ENCODE assay signal across 22 cellular contexts in genomic region chr9:89917861-89918260, GRCh38.
"Had no signal": no experiment of that assay in that cellular context is flagged by ENCODE, and none has a peak within 500 bp of the region (broad histone marks: within the 10 kb centered on the region; RNA-seq: fewer than 3 reads in every experiment).

No MANE protein-coding gene starts in this region.

- H3K36me3 ChIP-seq: adrenal gland had no signal

- H3K9me3 ChIP-seq: adrenal gland, body of pancreas had no signal

- DNase-seq: activated CD4-positive, alpha-beta memory T cell treated with anti-CD3 and anti-CD28 coated beads for 36 hours; activated CD4-positive, alpha-beta T cell treated with anti-CD3 and anti-CD28 coated beads for 36 hours; activated CD4-positive, alpha-beta T cell treated with anti-CD3 and anti-CD28 coated beads, Interleukin-2, amount 10 ng/mL, durations not matched to agents 24 days and 14 days; activated CD4-positive, CD25-positive, alpha-beta regulatory T cell; activated CD4-positive, CD25-positive, alpha-beta regulatory T cell treated with anti-CD3 and anti-CD28 coated beads, Interleukin-2, amount 50 U/mL, for 72 hours; activated CD8-positive, alpha-beta T cell treated with anti-CD3 and anti-CD28 coated beads, Interleukin-2, amount 10 ng/mL, durations not matched to agents 7 days and 5 days; activated effector memory CD4-positive, alpha-beta T cell treated with Interleukin-2 at 50 U/mL for 16 hours; activated naive CD4-positive, alpha-beta T cell treated with anti-CD3 and anti-CD28 coated beads for 36 hours; activated naive CD8-positive, alpha-beta T cell treated with anti-CD3 and anti-CD28 coated beads for 36 hours; activated naive CD8-positive, alpha-beta T cell treated with anti-CD3 and anti-CD28 coated beads, Interleukin-2, amount 50 U/mL, for 24 hours; activated T-cell treated with anti-CD3 and anti-CD28 coated beads, Interleukin-2, amount 50 U/mL, for 4 hours; adrenal gland; amygdala; aorta; body of pancreas; caudate nucleus; cortex of kidney; dermis blood vessel endothelial cell; effector CD8-positive, alpha-beta T cell; foreskin fibroblast; T-helper 2 cell had no signal

- H3K4me3 ChIP-seq: adrenal gland, body of pancreas had no signal

- H3K27ac ChIP-seq: body of pancreas, epithelial cell of prostate had no signal

- H3K27me3 ChIP-seq: adrenal gland, body of pancreas had no signal

- H3K4me1 ChIP-seq: body of pancreas had no signal
